In the genomic region with DNA sequence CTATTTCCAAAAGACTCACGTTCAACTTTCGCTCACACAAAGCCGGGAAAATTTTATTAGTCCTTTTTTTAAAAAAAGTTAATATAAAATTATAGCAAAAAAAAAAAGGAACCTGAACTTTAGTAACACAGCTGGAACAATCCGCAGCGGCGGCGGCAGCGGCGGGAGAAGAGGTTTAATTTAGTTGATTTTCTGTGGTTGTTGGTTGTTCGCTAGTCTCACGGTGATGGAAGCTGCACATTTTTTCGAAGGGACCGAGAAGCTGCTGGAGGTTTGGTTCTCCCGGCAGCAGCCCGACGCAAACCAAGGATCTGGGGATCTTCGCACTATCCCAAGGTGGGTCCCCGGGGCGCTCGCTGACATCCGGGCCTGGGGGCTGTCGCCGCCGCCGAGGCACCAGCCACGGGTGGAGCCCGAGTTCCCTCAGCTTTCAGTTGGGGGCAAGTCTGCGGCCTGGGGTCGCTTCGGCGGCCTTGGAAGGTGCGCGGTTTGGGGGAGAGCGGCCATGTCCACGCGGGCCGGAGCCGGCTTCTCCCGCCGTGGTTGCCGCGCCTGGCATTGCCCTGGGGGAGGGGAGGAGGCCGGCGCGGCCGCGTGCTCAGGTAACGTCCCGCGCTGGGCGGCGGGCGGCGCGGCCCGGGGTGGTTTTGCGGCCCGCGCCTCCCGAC, we compare ENCODE assay signal across 8 cellular contexts. TPM values are rescaled to one million over a fixed set of nuclear protein-coding genes. Genes with fewer than 3 reads are reported as not detected.
A peak's percentile ranks its signal among the peaks of the same experiment; 100 is the strongest.
DNase-seq lines count a peak whose midpoint lies in the region; ATAC-seq and TF ChIP-seq lines count a peak whose summit lies in the region.

No MANE protein-coding gene starts in this region.

- H3K36me3 ChIP-seq in SJSA1 = peaks cover 12% of the 10 kb centered on the region
- H3K36me3 ChIP-seq in adrenal gland (replicated peaks in 1 of 2) = no peaks in the 10 kb centered on the region
- H3K36me3 ChIP-seq in iPS-15b (ENCODE audit: control insufficient read depth, insufficient read depth, low read length) = peaks cover 3% of the 10 kb centered on the region
- H3K36me3 ChIP-seq in spleen = no peaks in the 10 kb centered on the region

- H3K4me1 ChIP-seq in SJSA1 (replicated peaks) = peaks cover 35% of the 10 kb centered on the region
- H3K4me1 ChIP-seq in adrenal gland (replicated peaks in 1 of 2) = peaks cover 7 to 41% of the 10 kb centered on the region in 2 donors
- peaks cover 7% of the 10 kb centered on the region for H3K4me1 ChIP-seq in iPS-15b (ENCODE audit: control insufficient read depth, insufficient read depth, low read length)
- peaks cover 24 to 52% (median 46%) of the 10 kb centered on the region in 6 donors for H3K4me1 ChIP-seq in spleen

- H3K27ac ChIP-seq in SJSA1 (peak overlapping the region; percentile 58), adrenal gland (peak overlapping the region; percentile 77 to 97 (median 95)), spleen (peak overlapping the region; percentile 93 to 97 (median 96))

- ATAC-seq in HG02840 (IDR thresholded peaks at IDR 0.05; ENCODE audit: low FRiP score, unreplicated experiment) = peak; percentile 12

- no peaks in the 10 kb centered on the region for H3K27me3 ChIP-seq in SJSA1 (replicated peaks)
- no peaks in the 10 kb centered on the region for H3K27me3 ChIP-seq in adrenal gland
- H3K27me3 ChIP-seq in iPS-15b (ENCODE audit: control insufficient read depth, insufficient read depth, low read length) = no peaks in the 10 kb centered on the region
- no peaks in the 10 kb centered on the region for H3K27me3 ChIP-seq in spleen (replicated peaks in 1 of 7)

- H3K9me3 ChIP-seq in SJSA1 (replicated peaks) = no peaks in the 10 kb centered on the region
- no peaks in the 10 kb centered on the region for H3K9me3 ChIP-seq in adrenal gland (replicated peaks in 1 of 3)
- no peaks in the 10 kb centered on the region for H3K9me3 ChIP-seq in iPS-15b (ENCODE audit: control insufficient read depth, insufficient read depth, low read length)
- no peaks in the 10 kb centered on the region for H3K9me3 ChIP-seq in spleen

- H3K4me3 ChIP-seq in SJSA1 (peak overlapping the region; percentile 86), adrenal gland (peak overlapping the region; percentile 57 to 96 (median 71)), iPS-15b (ENCODE audit: low read depth, low read length) (peak overlapping the region; percentile 84), spleen (peak overlapping the region; percentile 84 to 96 (median 92))

- WGBS in adrenal gland, 4 donors = 0 to 1% (median 1%) methylated on average over 14 to 60 of the region's 60 CpGs
- WGBS in spleen, 5 donors = 0 to 1% (median 0%) methylated on average over 24 to 60 of the region's 60 CpGs

- peak overlapping the region; percentile 96 for H3K9ac ChIP-seq in iPS-15b (ENCODE audit: low read depth, low read length)

- TF ChIP-seq POLR2A in adrenal gland (IDR thresholded peaks at IDR 0.05) (no peak), spleen (IDR thresholded peaks at IDR 0.05) (no peak)

- DNase-seq in DMS79 treated with DMSO at 0.1 percent for 48 hours (lab: John Stamatoyannopoulos, UW) (peak; percentile 46), DMS79 (lab: John Stamatoyannopoulos, UW) (no peak), SJSA1 (ENCODE audit: low read depth in 1 of 2, low spot score in 2 of 2) (peak; percentile 47 to 72), adrenal gland (peak in 6 of 7 donors; percentile 35 to 70 (median 61)), spleen (peak; percentile 93), dedifferentiated amniotic fluid mesenchymal stem cell (ENCODE audit: extremely low spot score) (no peak)

- intact Hi-C loops in adrenal gland (cut with DNase I) = loop anchor here in 1 of 2 donors (5.0 to 10.0 kb wide), 2 partner anchors 80 to 193 kb away; a partner anchor contains a TSS
- intact Hi-C loops in spleen (cut with DNase I; ENCODE audit: low total_unique reads) = no loop called here

- no peak for TF ChIP-seq CTCF in adrenal gland (IDR thresholded peaks at IDR 0.05)
- peak in 1 of 11 experiments; percentile 1 for TF ChIP-seq CTCF in spleen (IDR thresholded peaks at IDR 0.05 in 8 of 11, conservative IDR thresholded peaks at IDR 0.05 in 3 of 11)

RNA-seq across cellular contexts. Expression of a gene that starts 0.4 kb away (rescaled TPM):
- 79.6 and 100 TPM in 2 replicates for total RNA-seq in SJSA1 (2014; rRNA removed; shearing (Covaris generic))
- total RNA-seq in adrenal gland (10 to 100 TPM; 21.3 to 64.1 (median 43.5) TPM), spleen (100 to 1,000 TPM in 1 of 7 donors, 10 to 100 TPM in 6; 44.8 to 102 (median 64.0) TPM)
- polyA plus RNA-seq in adrenal gland (10 to 100 TPM; 15.4 to 62.5 (median 19.3) TPM), spleen (10 to 100 TPM; 20.7 to 44.9 (median 31.4) TPM)

RNA-seq across cellular contexts. Expression of a gene that starts 59.7 kb away (rescaled TPM):
- 6.8 and 13.7 TPM in 2 replicates for total RNA-seq in SJSA1 (2014; rRNA removed; shearing (Covaris generic))
- total RNA-seq in adrenal gland (10 to 100 TPM in 3 of 8 donors, 1 to 10 TPM in 5; 5.4 to 59.1 (median 8.8) TPM), spleen (10 to 100 TPM; 19.0 to 29.8 (median 24.2) TPM)
- polyA plus RNA-seq in adrenal gland (1 to 10 TPM; 3.5 to 5.6 (median 4.5) TPM), spleen (1 to 10 TPM; 7.9 to 9.3 (median 8.4) TPM)

Comparison
In these comparisons a context has a peak if more than half of its experiments do, and no peak if none do; other contexts are left out.
1. DNase-seq: peak in DMS79 treated with DMSO at 0.1 percent for 48 hours (single experiment), SJSA1 (2 of 2), adrenal gland (6 of 7) and spleen (single experiment); none in DMS79 (single experiment) and dedifferentiated amniotic fluid mesenchymal stem cell (single experiment).
2. Peak in every context shown above with its lines, with median percentiles within 50 percentile points of each other: H3K27ac ChIP-seq and H3K4me3 ChIP-seq.